Comparison of ENCODE assay signal across 1 cellular context in the genomic region with DNA sequence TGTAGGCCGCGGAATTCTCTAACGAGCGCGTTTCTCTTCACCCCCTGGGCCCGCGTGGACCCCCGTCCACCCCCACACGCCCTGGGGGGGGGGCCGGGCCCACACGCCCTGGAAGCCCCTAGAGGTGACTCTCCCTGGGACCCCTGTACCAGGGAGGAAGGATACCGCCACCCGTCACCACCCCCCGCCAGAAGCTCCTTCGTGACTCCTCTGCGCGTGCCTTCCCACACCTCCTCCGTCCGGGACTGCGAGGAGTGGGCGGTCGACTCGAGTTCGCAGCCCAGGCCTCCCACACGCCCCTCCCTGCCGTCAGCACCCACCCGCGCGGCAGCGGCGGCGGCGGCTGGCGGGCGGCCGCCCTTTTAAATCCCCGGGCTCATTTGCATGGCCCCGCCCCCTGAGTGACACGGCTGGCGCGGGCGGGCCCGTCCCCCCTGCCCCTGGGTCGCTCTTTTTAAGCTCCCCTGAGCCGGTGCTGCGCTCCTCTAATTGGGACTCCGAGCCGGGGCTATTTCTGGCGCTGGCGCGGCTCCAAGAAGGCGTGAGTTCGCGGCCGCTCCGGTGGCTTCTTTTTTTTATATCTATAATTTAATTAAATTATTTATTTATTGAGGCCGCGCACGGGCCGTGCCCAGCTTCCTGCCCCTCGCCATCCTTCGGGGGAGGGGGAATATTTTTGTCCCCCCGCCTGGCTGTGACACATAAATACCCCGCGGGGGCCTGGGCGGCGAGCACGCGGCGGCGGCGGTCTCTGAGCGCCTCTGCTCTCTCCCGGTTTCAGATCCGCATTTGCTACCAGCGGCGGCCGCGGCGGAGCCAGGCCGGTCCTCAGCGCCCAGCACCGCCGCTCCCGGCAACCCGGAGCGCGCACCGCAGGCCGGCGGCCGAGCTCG.
TF ChIP-seq lines count a peak whose summit lies in the region.

A gene with protein sequence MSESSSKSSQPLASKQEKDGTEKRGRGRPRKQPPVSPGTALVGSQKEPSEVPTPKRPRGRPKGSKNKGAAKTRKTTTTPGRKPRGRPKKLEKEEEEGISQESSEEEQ (plus strand): TSS at position 451 of the 893 bp plus-strand sequence. CDS start 3,908 bp downstream, outside the sequence.

TF ChIP-seq in HEK293, 187 proteins besides CTCF, POLR2A, EP300 and RAD21 (continued from another document and continues in another):
- TF ChIP-seq, protein P1, sequence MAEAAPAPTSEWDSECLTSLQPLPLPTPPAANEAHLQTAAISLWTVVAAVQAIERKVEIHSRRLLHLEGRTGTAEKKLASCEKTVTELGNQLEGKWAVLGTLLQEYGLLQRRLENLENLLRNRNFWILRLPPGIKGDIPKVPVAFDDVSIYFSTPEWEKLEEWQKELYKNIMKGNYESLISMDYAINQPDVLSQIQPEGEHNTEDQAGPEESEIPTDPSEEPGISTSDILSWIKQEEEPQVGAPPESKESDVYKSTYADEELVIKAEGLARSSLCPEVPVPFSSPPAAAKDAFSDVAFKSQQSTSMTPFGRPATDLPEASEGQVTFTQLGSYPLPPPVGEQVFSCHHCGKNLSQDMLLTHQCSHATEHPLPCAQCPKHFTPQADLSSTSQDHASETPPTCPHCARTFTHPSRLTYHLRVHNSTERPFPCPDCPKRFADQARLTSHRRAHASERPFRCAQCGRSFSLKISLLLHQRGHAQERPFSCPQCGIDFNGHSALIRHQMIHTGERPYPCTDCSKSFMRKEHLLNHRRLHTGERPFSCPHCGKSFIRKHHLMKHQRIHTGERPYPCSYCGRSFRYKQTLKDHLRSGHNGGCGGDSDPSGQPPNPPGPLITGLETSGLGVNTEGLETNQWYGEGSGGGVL (tag by site-specific recombination; IDR thresholded peaks at IDR 0.05) = 0 out of 2 replicates have a peak, but pooled peaks have one; percentile 19
- TF ChIP-seq, protein P2, sequence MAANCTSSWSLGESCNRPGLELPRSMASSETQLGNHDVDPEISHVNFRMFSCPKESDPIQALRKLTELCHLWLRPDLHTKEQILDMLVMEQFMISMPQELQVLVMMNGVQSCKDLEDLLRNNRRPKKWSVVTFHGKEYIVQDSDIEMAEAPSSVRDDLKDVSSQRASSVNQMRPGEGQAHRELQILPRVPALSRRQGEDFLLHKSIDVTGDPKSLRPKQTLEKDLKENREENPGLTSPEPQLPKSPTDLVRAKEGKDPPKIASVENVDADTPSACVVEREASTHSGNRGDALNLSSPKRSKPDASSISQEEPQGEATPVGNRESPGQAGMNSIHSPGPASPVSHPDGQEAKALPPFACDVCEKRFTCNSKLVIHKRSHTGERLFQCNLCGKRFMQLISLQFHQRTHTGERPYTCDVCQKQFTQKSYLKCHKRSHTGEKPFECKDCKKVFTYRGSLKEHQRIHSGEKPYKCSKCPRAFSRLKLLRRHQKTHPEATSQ (tag by site-specific recombination; IDR thresholded peaks at IDR 0.05) = no peak
- TF ChIP-seq GLIS1 (tag by site-specific recombination; IDR thresholded peaks at IDR 0.05) (peak; percentile 38), GFI1B (tag by site-specific recombination; IDR thresholded peaks at IDR 0.05) (no peak), ZNF660 (tag by site-specific recombination; IDR thresholded peaks at IDR 0.05) (peak; percentile 60), WT1 (tag by site-specific recombination; IDR thresholded peaks at IDR 0.05) (no peak), KLF1 (tag by site-specific recombination; IDR thresholded peaks at IDR 0.05) (peak; percentile 39; the same call in 1 of the 2 replicates), BCL11B (tag by site-specific recombination; IDR thresholded peaks at IDR 0.05; ENCODE audit: low read depth) (no peak), ZBTB48 (tag by site-specific recombination; IDR thresholded peaks at IDR 0.05) (0 out of 2 replicates have a peak, but pooled peaks have one; percentile 37), MEIS1 (CRISPR knock-in tag; IDR thresholded peaks at IDR 0.05; ENCODE audit: borderline replicate concordance) (no peak), ZFP41 (tag by site-specific recombination; IDR thresholded peaks at IDR 0.05; ENCODE audit: borderline replicate concordance) (no peak), ZNF24 (tag by site-specific recombination; IDR thresholded peaks at IDR 0.05) (no peak), ZNF16 (tag by site-specific recombination; IDR thresholded peaks at IDR 0.05; ENCODE audit: low read depth) (no peak), OSR2 (tag by site-specific recombination; IDR thresholded peaks at IDR 0.05) (no peak), ZNF561 (tag by site-specific recombination; IDR thresholded peaks at IDR 0.05; ENCODE audit: borderline replicate concordance) (peak; percentile 80; the same call in 1 of the 2 replicates), EGR2 (tag by site-specific recombination; IDR thresholded peaks at IDR 0.05; ENCODE audit: low read depth) (peak; percentile 98), SALL2 (tag by site-specific recombination; IDR thresholded peaks at IDR 0.05; ENCODE audit: borderline replicate concordance) (no peak), ZNF473 (tag by site-specific recombination; IDR thresholded peaks at IDR 0.05) (no peak), SP3 (tag by site-specific recombination; IDR thresholded peaks at IDR 0.05) (peak; percentile 78), ZNF548 (tag by site-specific recombination; IDR thresholded peaks at IDR 0.05) (no peak), ZNF335 (tag by site-specific recombination; conservative IDR thresholded peaks at IDR 0.05) (peak; percentile 79), ZNF560 (tag by site-specific recombination; IDR thresholded peaks at IDR 0.05; ENCODE audit: borderline replicate concordance) (peak; percentile 97), ZFHX2 (tag by site-specific recombination; conservative IDR thresholded peaks at IDR 0.05) (peak; percentile 99), ZNF341 (tag by site-specific recombination; IDR thresholded peaks at IDR 0.05; ENCODE audit: low read depth) (peak; percentile 41), SCRT2 (tag by site-specific recombination; IDR thresholded peaks at IDR 0.05) (no peak), ZNF610 (tag by site-specific recombination; IDR thresholded peaks at IDR 0.05; ENCODE audit: borderline replicate concordance) (0 out of 2 replicates have a peak, but pooled peaks have one; percentile 54), SP7 (tag by site-specific recombination; IDR thresholded peaks at IDR 0.05) (peak; percentile 53; the same call in 1 of the 2 replicates), HOXC10 (CRISPR knock-in tag; IDR thresholded peaks at IDR 0.05) (no peak), ZNF776 (tag by site-specific recombination; IDR thresholded peaks at IDR 0.05; ENCODE audit: borderline replicate concordance) (no peak), ZNF596 (tag by site-specific recombination; IDR thresholded peaks at IDR 0.05) (peak; percentile 73), KLF9 (tag by site-specific recombination; IDR thresholded peaks at IDR 0.05; ENCODE audit: low read depth) (peak; percentile 61)
- TF ChIP-seq, protein P3, sequence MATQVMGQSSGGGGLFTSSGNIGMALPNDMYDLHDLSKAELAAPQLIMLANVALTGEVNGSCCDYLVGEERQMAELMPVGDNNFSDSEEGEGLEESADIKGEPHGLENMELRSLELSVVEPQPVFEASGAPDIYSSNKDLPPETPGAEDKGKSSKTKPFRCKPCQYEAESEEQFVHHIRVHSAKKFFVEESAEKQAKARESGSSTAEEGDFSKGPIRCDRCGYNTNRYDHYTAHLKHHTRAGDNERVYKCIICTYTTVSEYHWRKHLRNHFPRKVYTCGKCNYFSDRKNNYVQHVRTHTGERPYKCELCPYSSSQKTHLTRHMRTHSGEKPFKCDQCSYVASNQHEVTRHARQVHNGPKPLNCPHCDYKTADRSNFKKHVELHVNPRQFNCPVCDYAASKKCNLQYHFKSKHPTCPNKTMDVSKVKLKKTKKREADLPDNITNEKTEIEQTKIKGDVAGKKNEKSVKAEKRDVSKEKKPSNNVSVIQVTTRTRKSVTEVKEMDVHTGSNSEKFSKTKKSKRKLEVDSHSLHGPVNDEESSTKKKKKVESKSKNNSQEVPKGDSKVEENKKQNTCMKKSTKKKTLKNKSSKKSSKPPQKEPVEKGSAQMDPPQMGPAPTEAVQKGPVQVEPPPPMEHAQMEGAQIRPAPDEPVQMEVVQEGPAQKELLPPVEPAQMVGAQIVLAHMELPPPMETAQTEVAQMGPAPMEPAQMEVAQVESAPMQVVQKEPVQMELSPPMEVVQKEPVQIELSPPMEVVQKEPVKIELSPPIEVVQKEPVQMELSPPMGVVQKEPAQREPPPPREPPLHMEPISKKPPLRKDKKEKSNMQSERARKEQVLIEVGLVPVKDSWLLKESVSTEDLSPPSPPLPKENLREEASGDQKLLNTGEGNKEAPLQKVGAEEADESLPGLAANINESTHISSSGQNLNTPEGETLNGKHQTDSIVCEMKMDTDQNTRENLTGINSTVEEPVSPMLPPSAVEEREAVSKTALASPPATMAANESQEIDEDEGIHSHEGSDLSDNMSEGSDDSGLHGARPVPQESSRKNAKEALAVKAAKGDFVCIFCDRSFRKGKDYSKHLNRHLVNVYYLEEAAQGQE (tag by site-specific recombination; IDR thresholded peaks at IDR 0.05) = 0 out of 2 replicates have a peak, but pooled peaks have one; percentile 16
- TF ChIP-seq, protein P4, sequence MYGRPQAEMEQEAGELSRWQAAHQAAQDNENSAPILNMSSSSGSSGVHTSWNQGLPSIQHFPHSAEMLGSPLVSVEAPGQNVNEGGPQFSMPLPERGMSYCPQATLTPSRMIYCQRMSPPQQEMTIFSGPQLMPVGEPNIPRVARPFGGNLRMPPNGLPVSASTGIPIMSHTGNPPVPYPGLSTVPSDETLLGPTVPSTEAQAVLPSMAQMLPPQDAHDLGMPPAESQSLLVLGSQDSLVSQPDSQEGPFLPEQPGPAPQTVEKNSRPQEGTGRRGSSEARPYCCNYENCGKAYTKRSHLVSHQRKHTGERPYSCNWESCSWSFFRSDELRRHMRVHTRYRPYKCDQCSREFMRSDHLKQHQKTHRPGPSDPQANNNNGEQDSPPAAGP (tag by site-specific recombination; IDR thresholded peaks at IDR 0.05) = peak; percentile 55; the same call in 1 of the 2 replicates
- TF ChIP-seq, protein P5, sequence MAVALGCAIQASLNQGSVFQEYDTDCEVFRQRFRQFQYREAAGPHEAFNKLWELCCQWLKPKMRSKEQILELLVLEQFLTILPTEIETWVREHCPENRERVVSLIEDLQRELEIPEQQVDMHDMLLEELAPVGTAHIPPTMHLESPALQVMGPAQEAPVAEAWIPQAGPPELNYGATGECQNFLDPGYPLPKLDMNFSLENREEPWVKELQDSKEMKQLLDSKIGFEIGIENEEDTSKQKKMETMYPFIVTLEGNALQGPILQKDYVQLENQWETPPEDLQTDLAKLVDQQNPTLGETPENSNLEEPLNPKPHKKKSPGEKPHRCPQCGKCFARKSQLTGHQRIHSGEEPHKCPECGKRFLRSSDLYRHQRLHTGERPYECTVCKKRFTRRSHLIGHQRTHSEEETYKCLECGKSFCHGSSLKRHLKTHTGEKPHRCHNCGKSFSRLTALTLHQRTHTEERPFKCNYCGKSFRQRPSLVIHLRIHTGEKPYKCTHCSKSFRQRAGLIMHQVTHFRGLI (tag by site-specific recombination; IDR thresholded peaks at IDR 0.05) = peak; percentile 44
- TF ChIP-seq, protein P6, sequence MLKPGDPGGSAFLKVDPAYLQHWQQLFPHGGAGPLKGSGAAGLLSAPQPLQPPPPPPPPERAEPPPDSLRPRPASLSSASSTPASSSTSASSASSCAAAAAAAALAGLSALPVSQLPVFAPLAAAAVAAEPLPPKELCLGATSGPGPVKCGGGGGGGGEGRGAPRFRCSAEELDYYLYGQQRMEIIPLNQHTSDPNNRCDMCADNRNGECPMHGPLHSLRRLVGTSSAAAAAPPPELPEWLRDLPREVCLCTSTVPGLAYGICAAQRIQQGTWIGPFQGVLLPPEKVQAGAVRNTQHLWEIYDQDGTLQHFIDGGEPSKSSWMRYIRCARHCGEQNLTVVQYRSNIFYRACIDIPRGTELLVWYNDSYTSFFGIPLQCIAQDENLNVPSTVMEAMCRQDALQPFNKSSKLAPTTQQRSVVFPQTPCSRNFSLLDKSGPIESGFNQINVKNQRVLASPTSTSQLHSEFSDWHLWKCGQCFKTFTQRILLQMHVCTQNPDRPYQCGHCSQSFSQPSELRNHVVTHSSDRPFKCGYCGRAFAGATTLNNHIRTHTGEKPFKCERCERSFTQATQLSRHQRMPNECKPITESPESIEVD (tag by site-specific recombination; IDR thresholded peaks at IDR 0.05) = no peak
- TF ChIP-seq, protein P7, sequence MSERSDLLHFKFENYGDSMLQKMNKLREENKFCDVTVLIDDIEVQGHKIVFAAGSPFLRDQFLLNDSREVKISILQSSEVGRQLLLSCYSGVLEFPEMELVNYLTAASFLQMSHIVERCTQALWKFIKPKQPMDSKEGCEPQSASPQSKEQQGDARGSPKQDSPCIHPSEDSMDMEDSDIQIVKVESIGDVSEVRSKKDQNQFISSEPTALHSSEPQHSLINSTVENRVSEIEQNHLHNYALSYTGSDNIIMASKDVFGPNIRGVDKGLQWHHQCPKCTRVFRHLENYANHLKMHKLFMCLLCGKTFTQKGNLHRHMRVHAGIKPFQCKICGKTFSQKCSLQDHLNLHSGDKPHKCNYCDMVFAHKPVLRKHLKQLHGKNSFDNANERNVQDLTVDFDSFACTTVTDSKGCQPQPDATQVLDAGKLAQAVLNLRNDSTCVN (tag by site-specific recombination; optimal IDR thresholded peaks at IDR 0.05) = peak; percentile 75
- TF ChIP-seq, protein P8, sequence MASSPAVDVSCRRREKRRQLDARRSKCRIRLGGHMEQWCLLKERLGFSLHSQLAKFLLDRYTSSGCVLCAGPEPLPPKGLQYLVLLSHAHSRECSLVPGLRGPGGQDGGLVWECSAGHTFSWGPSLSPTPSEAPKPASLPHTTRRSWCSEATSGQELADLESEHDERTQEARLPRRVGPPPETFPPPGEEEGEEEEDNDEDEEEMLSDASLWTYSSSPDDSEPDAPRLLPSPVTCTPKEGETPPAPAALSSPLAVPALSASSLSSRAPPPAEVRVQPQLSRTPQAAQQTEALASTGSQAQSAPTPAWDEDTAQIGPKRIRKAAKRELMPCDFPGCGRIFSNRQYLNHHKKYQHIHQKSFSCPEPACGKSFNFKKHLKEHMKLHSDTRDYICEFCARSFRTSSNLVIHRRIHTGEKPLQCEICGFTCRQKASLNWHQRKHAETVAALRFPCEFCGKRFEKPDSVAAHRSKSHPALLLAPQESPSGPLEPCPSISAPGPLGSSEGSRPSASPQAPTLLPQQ (tag by site-specific recombination; IDR thresholded peaks at IDR 0.05) = peak; percentile 91
- TF ChIP-seq, protein P9, sequence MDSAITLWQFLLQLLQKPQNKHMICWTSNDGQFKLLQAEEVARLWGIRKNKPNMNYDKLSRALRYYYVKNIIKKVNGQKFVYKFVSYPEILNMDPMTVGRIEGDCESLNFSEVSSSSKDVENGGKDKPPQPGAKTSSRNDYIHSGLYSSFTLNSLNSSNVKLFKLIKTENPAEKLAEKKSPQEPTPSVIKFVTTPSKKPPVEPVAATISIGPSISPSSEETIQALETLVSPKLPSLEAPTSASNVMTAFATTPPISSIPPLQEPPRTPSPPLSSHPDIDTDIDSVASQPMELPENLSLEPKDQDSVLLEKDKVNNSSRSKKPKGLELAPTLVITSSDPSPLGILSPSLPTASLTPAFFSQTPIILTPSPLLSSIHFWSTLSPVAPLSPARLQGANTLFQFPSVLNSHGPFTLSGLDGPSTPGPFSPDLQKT (IDR thresholded peaks at IDR 0.05; ENCODE audit: borderline replicate concordance, low read depth, low read length) = no peak
